ENCODE assay signal across 25 cellular contexts in the genomic region with DNA sequence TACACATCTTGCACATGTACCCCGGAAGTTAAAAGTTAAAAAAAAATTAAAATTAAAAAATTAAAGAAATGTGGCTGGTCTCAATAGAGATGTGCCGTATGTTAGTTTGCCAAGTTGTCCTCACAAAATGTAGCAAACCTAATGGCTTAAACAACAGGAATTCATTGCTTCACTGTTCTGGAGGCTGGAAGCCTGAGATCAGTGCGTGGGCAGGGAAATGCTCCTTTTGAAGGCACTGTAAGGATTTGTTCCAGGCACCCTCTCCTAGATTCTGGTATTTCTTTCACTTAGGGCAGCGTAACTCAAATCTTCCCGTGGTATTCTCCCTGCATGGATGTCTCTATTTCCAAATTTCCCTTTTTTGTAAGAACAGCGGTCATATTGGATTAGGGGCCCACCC. TPM values are rescaled to one million over a fixed set of nuclear protein-coding genes. Genes with fewer than 3 reads are reported as not detected.
"Had no signal": no experiment of that assay in that cellular context is flagged by ENCODE, and none has a peak within 500 bp of the region (broad histone marks: within the 10 kb centered on the region; RNA-seq: fewer than 3 reads in every experiment).

No MANE protein-coding gene starts in this region.

- H3K27me3 ChIP-seq: esophagus squamous epithelium, hepatocyte, left lung, pancreas, tibial nerve, upper lobe of right lung, uterus had no signal

- H3K4me2 ChIP-seq: hepatocyte, smooth muscle cell had no signal

- DNase-seq: cerebellar nuclear complex; cortex of kidney; effector memory CD8-positive, alpha-beta T cell; erythroblast; esophagus squamous epithelium; foreskin melanocyte; kidney; left lung; lower lobe of right lung; natural killer cell; occipital lobe; pancreas; retina; stimulated activated CD4-positive, alpha-beta T cell treated with anti-CD3 and anti-CD28 coated beads, Interleukin-12 subunit alpha, Interleukin-12 subunit beta, amount 100 ng/mL, for 4 hours; stimulated activated CD4-positive, alpha-beta T cell treated with anti-CD3 and anti-CD28 coated beads, Interleukin-1b, Interleukin-23, amount 100 ng/mL, for 48 hours; stimulated activated CD4-positive, alpha-beta T cell treated with anti-CD3 and anti-CD28 coated beads, Interleukin-4, amount 100 ng/mL, for 1 hour; stimulated activated CD8-positive, alpha-beta memory T cell treated with anti-CD3 and anti-CD28 coated beads, Interleukin-4, amount 100 ng/mL, for 48 hours; stimulated activated naive CD4-positive, alpha-beta T cell; stimulated activated naive CD8-positive, alpha-beta T cell treated with anti-CD3 and anti-CD28 coated beads, Interleukin-15, amount 100 ng/mL, for 72 hours; upper lobe of right lung; uterus had no signal

- H3K4me1 ChIP-seq: esophagus squamous epithelium, left lung, lower lobe of right lung, pancreas, tibial nerve, upper lobe of right lung, uterus had no signal

- H3K27ac ChIP-seq: esophagus squamous epithelium, hepatocyte, left lung, lower lobe of right lung, pancreas, thoracic aorta, tibial nerve, upper lobe of right lung, uterus had no signal

- ATAC-seq: effector memory CD8-positive, alpha-beta T cell; lower lobe of right lung; natural killer cell; pancreas; stimulated activated naive CD8-positive, alpha-beta T cell treated with anti-CD3 and anti-CD28 coated beads, Interleukin-15, amount 100 ng/mL, for 72 hours; upper lobe of right lung had no signal

- H3K36me3 ChIP-seq: esophagus squamous epithelium, left lung, lower lobe of right lung, pancreas, thoracic aorta, tibial nerve, upper lobe of right lung, uterus had no signal

- H3K4me3 ChIP-seq: esophagus squamous epithelium, hepatocyte, left lung, lower lobe of right lung, pancreas, smooth muscle cell, thoracic aorta, tibial nerve, upper lobe of right lung, uterus had no signal

- H2AFZ ChIP-seq: hepatocyte had no signal

- H3K79me2 ChIP-seq: hepatocyte had no signal

- H3K9me3 ChIP-seq: esophagus squamous epithelium, left lung, lower lobe of right lung, pancreas, thoracic aorta, tibial nerve, upper lobe of right lung, uterus had no signal

RNA-seq across cellular contexts. Expression of gene SYCE1L, which starts 40.9 kb away (rescaled TPM):
- total RNA-seq: occipital lobe had no signal
